In genomic region chr19:21767065-21767800, GRCh38 we compare ENCODE assay signal across 1 cellular context.
TF ChIP-seq lines count a peak whose summit lies in the region.

TSS of gene ZNF100 (minus strand) at chr19:21767579. CDS start at chr19:21767429, 150 bp downstream.

TF ChIP-seq in SK-N-SH, 30 proteins besides CTCF, POLR2A, EP300 and RAD21 (continued from another document):
- TF ChIP-seq TAF1 (IDR thresholded peaks at IDR 0.05; ENCODE audit: borderline replicate concordance, low read depth, low read length) = peak; percentile 54; the same call in 1 of the 2 replicates
- no peak for TF ChIP-seq FOSL2 (IDR thresholded peaks at IDR 0.05; ENCODE audit: borderline replicate concordance, low read depth)
- 0 out of 2 replicates have a peak, but pooled peaks have one; percentile 8 for TF ChIP-seq REST (IDR thresholded peaks at IDR 0.05; ENCODE audit: low read depth, low read length)
- no peak for TF ChIP-seq GATA2 (CRISPR knock-in tag; IDR thresholded peaks at IDR 0.05)
- TF ChIP-seq GABPA (IDR thresholded peaks at IDR 0.05; ENCODE audit: low read depth) = peak; percentile 58
- TF ChIP-seq TEAD4 (IDR thresholded peaks at IDR 0.05; ENCODE audit: borderline replicate concordance, insufficient read depth) = no peak
- TF ChIP-seq MXI1 (IDR thresholded peaks at IDR 0.05; ENCODE audit: low read depth, low read length) = peak; percentile 74
